Comparison of ENCODE assay signal across 9 cellular contexts in genomic region chr20:64131406-64131805, GRCh38. TPM values are rescaled to one million over a fixed set of nuclear protein-coding genes. Genes with fewer than 3 reads are reported as not detected.
DNase-seq lines count a peak whose midpoint lies in the region; ATAC-seq, FAIRE-seq and TF ChIP-seq lines count a peak whose summit lies in the region.
"Had no signal": no experiment of that assay in that cellular context is flagged by ENCODE, and none has a peak within 500 bp of the region (broad histone marks: within the 10 kb centered on the region; RNA-seq: fewer than 3 reads in every experiment).

No MANE protein-coding gene starts in this region.

- H3K4me1 ChIP-seq in BE2C: no peaks in the 10 kb centered on the region

- no peaks in the 10 kb centered on the region for H3K4me1 Mint-ChIP-seq in immature natural killer cell

- no peak for FAIRE-seq in GM12892 (lab: Jason Lieb, UNC)
- no peak for FAIRE-seq in GM12891 (lab: Jason Lieb, UNC)

- H3K27ac Mint-ChIP-seq in immature natural killer cell: no peak overlapping the region

- no peak overlapping the region for H3K4me3 ChIP-seq in BE2C (ENCODE audit: low read depth, low read length)

- TF ChIP-seq CTCF in BE2C (IDR thresholded peaks at IDR 0.05; ENCODE audit: low read depth, low read length): peak; percentile 46

- TF ChIP-seq POLR2A in GM12892 (IDR thresholded peaks at IDR 0.05; ENCODE audit: low read depth, low read length): no peak
- no peak for TF ChIP-seq POLR2A in GM12891 (IDR thresholded peaks at IDR 0.05; ENCODE audit: low read depth, low read length)

- no peak for ATAC-seq in HG03045 (IDR thresholded peaks at IDR 0.05; ENCODE audit: unreplicated experiment)

- H3K9me3 ChIP-seq in BE2C: no peaks in the 10 kb centered on the region

- H3K9me3 Mint-ChIP-seq in immature natural killer cell: no peaks in the 10 kb centered on the region

- H3K36me3 Mint-ChIP-seq in immature natural killer cell: no peaks in the 10 kb centered on the region

- H3K36me3 ChIP-seq in BE2C: no peaks in the 10 kb centered on the region

- H3K4me3 Mint-ChIP-seq in immature natural killer cell: no peak overlapping the region

- peaks cover 2 to 13% (median 6%) of the 10 kb centered on the region in 3 donors for H3K27me3 Mint-ChIP-seq in immature natural killer cell (ENCODE audit: low read depth in 3 of 3)

- DNase-seq in BE2C (no peak), GM12892 (ENCODE audit: insufficient read length) (peak; percentile 8), SHP77 (lab: John Stamatoyannopoulos, UW) (peak; percentile 71 to 86), glomerular visceral epithelial cell (ENCODE audit: extremely low spot score) (peak; percentile 25), middle frontal gyrus (ENCODE audit: extremely low spot score, low spot score) (no peak), GM12891 (ENCODE audit: insufficient read length, low spot score) (no peak), immature natural killer cell (no peak)
- DNase-seq: T-helper 9 cell had no signal

- H3K27me3 ChIP-seq in BE2C: no peaks in the 10 kb centered on the region; the same call in 1 of the 2 replicates

TF ChIP-seq in GM12891, 5 proteins besides CTCF, POLR2A, EP300 and RAD21:
- no peak for TF ChIP-seq POLR2AphosphoS5 (IDR thresholded peaks at IDR 0.05; ENCODE audit: low read depth, low read length)
- no peak for TF ChIP-seq PAX5 (IDR thresholded peaks at IDR 0.05; ENCODE audit: insufficient read depth, low read length, severe bottlenecking)
- no peak for TF ChIP-seq TAF1 (IDR thresholded peaks at IDR 0.05; ENCODE audit: low read depth, low read length)

RNA-seq across cellular contexts. Expression of gene NPBWR2, which starts 24.0 kb away (rescaled TPM):
- polyA plus RNA-seq in BE2C (2012; ENCODE audit: insufficient read depth, insufficient read length, low read depth): 0.76 TPM
- polyA plus RNA-seq in GM12892 (2012; ENCODE audit: missing spikeins): not detected
- polyA plus RNA-seq in GM12891 (2012; ENCODE audit: low read depth, missing spikeins): not detected
- polyA plus RNA-seq in immature natural killer cell: not detected

RNA-seq across cellular contexts. Expression of gene MYT1, which starts 32.8 kb away (rescaled TPM):
- polyA plus RNA-seq in BE2C (2012; ENCODE audit: insufficient read depth, insufficient read length, low read depth): 35.0 TPM
- not detected for polyA plus RNA-seq in GM12892 (2012; ENCODE audit: missing spikeins)
- 0.44 TPM for polyA plus RNA-seq in GM12891 (2012; ENCODE audit: low read depth, missing spikeins)
- polyA plus RNA-seq in immature natural killer cell: not detected

RNA-seq across cellular contexts. Expression of gene LKAAEAR1, which starts 47.2 kb away (rescaled TPM):
- 1.0 TPM for polyA plus RNA-seq in BE2C (2012; ENCODE audit: insufficient read depth, insufficient read length, low read depth)
- polyA plus RNA-seq in GM12892 (2012; ENCODE audit: missing spikeins): not detected
- polyA plus RNA-seq in GM12891 (2012; ENCODE audit: low read depth, missing spikeins): not detected
- not detected for polyA plus RNA-seq in immature natural killer cell

RNA-seq across cellular contexts. Expression of gene OPRL1, which starts 51.5 kb away (rescaled TPM):
- polyA plus RNA-seq in BE2C (2012; ENCODE audit: insufficient read depth, insufficient read length, low read depth): 2.7 TPM
- polyA plus RNA-seq in GM12892 (2012; ENCODE audit: missing spikeins): 0.23 TPM
- 0.68 TPM for polyA plus RNA-seq in GM12891 (2012; ENCODE audit: low read depth, missing spikeins)
- 1 to 10 TPM in 1 of 3 donors, under 1 TPM in 2; 0.48 to 1.3 (median 0.73) TPM for polyA plus RNA-seq in immature natural killer cell

RNA-seq across cellular contexts. Expression of gene RGS19, which starts 52.1 kb away (rescaled TPM):
- 31.1 TPM for polyA plus RNA-seq in BE2C (2012; ENCODE audit: insufficient read depth, insufficient read length, low read depth)
- 14.0 TPM for polyA plus RNA-seq in GM12892 (2012; ENCODE audit: missing spikeins)
- 27.9 TPM for polyA plus RNA-seq in GM12891 (2012; ENCODE audit: low read depth, missing spikeins)
- 100 to 1,000 TPM; 124 to 171 (median 132) TPM for polyA plus RNA-seq in immature natural killer cell

Comparison
In these comparisons a context has a peak if more than half of its experiments do, and no peak if none do; other contexts are left out.
1. DNase-seq: peak in GM12892 (single experiment), SHP77 (2 of 2) and glomerular visceral epithelial cell (single experiment); none in BE2C (single experiment), middle frontal gyrus (single experiment), GM12891 (single experiment) and immature natural killer cell (0 of 3).